ENCODE assay signal across 7 cellular contexts in the genomic region with DNA sequence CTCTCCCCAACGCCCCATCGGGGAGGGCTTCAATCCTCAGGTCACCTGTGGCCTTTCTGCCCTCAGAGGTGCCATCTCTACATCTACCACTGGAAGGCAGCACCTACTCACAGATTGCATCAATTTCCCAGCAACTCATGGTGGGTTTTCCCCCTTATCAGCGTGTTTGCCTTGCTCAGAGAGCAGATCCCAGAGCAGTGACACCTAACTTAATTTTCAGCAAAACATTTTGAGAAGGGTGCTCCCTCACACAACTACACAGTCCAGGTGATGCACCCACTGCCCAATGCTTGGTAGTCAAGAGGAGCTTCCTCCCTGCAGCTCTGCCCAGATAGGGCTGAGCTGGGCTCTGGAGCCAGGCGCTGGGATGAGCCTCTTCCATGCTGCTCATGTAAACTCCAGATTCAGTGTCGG. TPM values are rescaled to one million over a fixed set of nuclear protein-coding genes. Genes with fewer than 3 reads are reported as not detected.
A peak's percentile ranks its signal among the peaks of the same experiment; 100 is the strongest.
DNase-seq lines count a peak whose midpoint lies in the region; ATAC-seq and TF ChIP-seq lines count a peak whose summit lies in the region.

No MANE protein-coding gene starts in this region.

- in situ Hi-C loops in GM23248 (cut with MboI): no loop called here

- H3F3A ChIP-seq in GM23248 (ENCODE audit: insufficient read depth) (no peaks in the 10 kb centered on the region), Loucy (ENCODE audit: low read depth) (no peaks in the 10 kb centered on the region)

- H3K36me3 ChIP-seq in GM23248 (ENCODE audit: low read depth) (no peaks in the 10 kb centered on the region), Loucy (ENCODE audit: insufficient read depth, low read length) (no peaks in the 10 kb centered on the region), iPS-18a (ENCODE audit: control insufficient read depth, low read depth, low read length) (no peaks in the 10 kb centered on the region)

- no peak overlapping the region for H2AFZ ChIP-seq in GM23248
- no peak overlapping the region for H2AFZ ChIP-seq in Loucy (ENCODE audit: low read length)

- H4K20me1 ChIP-seq in GM23248 (ENCODE audit: insufficient read depth): no peaks in the 10 kb centered on the region
- H4K20me1 ChIP-seq in Loucy (ENCODE audit: insufficient read depth, low read length, poor library complexity, severe bottlenecking): no peaks in the 10 kb centered on the region

- TF ChIP-seq CTCF in Loucy (conservative IDR thresholded peaks at IDR 0.05; ENCODE audit: low read length): peak; percentile 68

- H3K9me3 ChIP-seq in GM23248 (ENCODE audit: low read depth) (no peaks in the 10 kb centered on the region), Loucy (ENCODE audit: insufficient read depth, low read depth, low read length) (0 out of 2 replicates have a peak, but pooled peaks cover 2% of the 10 kb centered on the region), iPS-18a (ENCODE audit: control insufficient read depth, low read depth, low read length) (no peaks in the 10 kb centered on the region)

- H3K9ac ChIP-seq in GM23248 (no peak overlapping the region), Loucy (ENCODE audit: low read depth, low read length, poor library complexity, severe bottlenecking) (no peak overlapping the region), iPS-18a (ENCODE audit: low read length) (no peak overlapping the region)

- H3K4me1 ChIP-seq in GM23248 (ENCODE audit: insufficient read depth) (no peaks in the 10 kb centered on the region), Loucy (ENCODE audit: insufficient read depth, low read length, poor library complexity, severe bottlenecking) (no peaks in the 10 kb centered on the region), iPS-18a (ENCODE audit: control insufficient read depth, low read depth, low read length) (peaks cover 4% of the 10 kb centered on the region)

- no peaks in the 10 kb centered on the region for H3K79me2 ChIP-seq in GM23248 (ENCODE audit: insufficient read depth)
- no peaks in the 10 kb centered on the region for H3K79me2 ChIP-seq in Loucy (ENCODE audit: insufficient read depth, low read length)

- peaks cover 3% of the 10 kb centered on the region for H3K27me3 ChIP-seq in GM23248 (replicated peaks; ENCODE audit: insufficient read depth)
- no peaks in the 10 kb centered on the region for H3K27me3 ChIP-seq in Loucy (ENCODE audit: insufficient read depth, low read length, poor library complexity, severe bottlenecking)
- H3K27me3 ChIP-seq in iPS-18a (ENCODE audit: control insufficient read depth, insufficient read depth, low read length): no peaks in the 10 kb centered on the region

- H3K4me2 ChIP-seq in GM23248 (ENCODE audit: unreplicated experiment) (no peak overlapping the region), Loucy (ENCODE audit: low read depth, low read length, poor library complexity, severe bottlenecking) (no peak overlapping the region)

- ATAC-seq in GM18517 (IDR thresholded peaks at IDR 0.05; ENCODE audit: unreplicated experiment) (peak; percentile 85), left colon (no peak)

- DNase-seq in GM23248 (peak; percentile 43), NOMO-1 (lab: John Stamatoyannopoulos, UW; ENCODE audit: unreplicated experiment in 2 of 2) (no peak), left colon (no peak), UCSD-AML1 (lab: John Stamatoyannopoulos, UW; ENCODE audit: unreplicated experiment) (no peak)

- H3K27ac ChIP-seq in GM23248 (no peak overlapping the region), iPS-18a (ENCODE audit: low read length) (no peak overlapping the region)

- H3K9me2 ChIP-seq in GM23248 (ENCODE audit: insufficient read depth) (no peaks in the 10 kb centered on the region), Loucy (replicated peaks; ENCODE audit: low read depth, low read length) (no peaks in the 10 kb centered on the region)

- H3K4me3 ChIP-seq in GM23248: no peak overlapping the region
- no peak overlapping the region for H3K4me3 ChIP-seq in Loucy (ENCODE audit: low read length, poor library complexity, severe bottlenecking)
- peak overlapping the region; percentile 26 for H3K4me3 ChIP-seq in iPS-18a (ENCODE audit: low read length)

- 22 to 23% methylated on average over 5 of the region's 5 CpGs for WGBS in GM23248 (ENCODE audit: low coverage in 1 of 2, low lambda C conversion rate in 2 of 2, missing lambda C conversion rate in 2 of 2), 2 experiments

- intact Hi-C loops in left colon (cut with DNase I, micrococcal nuclease): no loop called here

RNA-seq across cellular contexts. Expression of gene PLG, which starts 48.2 kb away (rescaled TPM):
- not detected in 2 replicates for total RNA-seq in GM23248 (2014; rRNA removed; shearing (Covaris generic))
- 0.29 and 0.34 TPM in 2 replicates for polyA plus RNA-seq in GM23248 (2016; fragmentation: Nextera tagmentation; extraction: Ambion mirVana)
- total RNA-seq in left colon: not detected
